In genomic region chr20:60271597-60271996, GRCh38 we compare ENCODE assay signal across 11 cellular contexts.
A peak's percentile ranks its signal among the peaks of the same experiment; 100 is the strongest.
DNase-seq lines count a peak whose midpoint lies in the region; ATAC-seq, FAIRE-seq and TF ChIP-seq lines count a peak whose summit lies in the region.
"Had no signal": no experiment of that assay in that cellular context is flagged by ENCODE, and none has a peak within 500 bp of the region (broad histone marks: within the 10 kb centered on the region; RNA-seq: fewer than 3 reads in every experiment).

No MANE protein-coding gene starts in this region.

- no peak overlapping the region for H2AFZ ChIP-seq in astrocyte (ENCODE audit: low read depth, low read length)

- POLR2A ChIA-PET in BJ (lab: Charles Lee) = no interaction called here

- H3K4me1 ChIP-seq in astrocyte (ENCODE audit: insufficient read depth, low read length) (no peaks in the 10 kb centered on the region), liver (ENCODE audit: control insufficient read depth in 4 of 4, insufficient read depth in 4 of 4, low read length in 3 of 4) (no peaks in the 10 kb centered on the region), prostate gland (replicated peaks) (no peaks in the 10 kb centered on the region)

- no peak for FAIRE-seq in astrocyte (lab: Jason Lieb, UNC)

- no peak for ATAC-seq in HG03520 (IDR thresholded peaks at IDR 0.05; ENCODE audit: unreplicated experiment)
- ATAC-seq: activated T-cell treated with anti-CD3 and anti-CD28 coated beads, Interleukin-2, amount 50 U/mL, for 4 hours; natural killer cell treated with Interleukin-12 subunit alpha and Interleukin-12 subunit beta and Interleukin-15 and Interleukin-18, amount 100 ng/mL, for 72 hours had no signal

- 46% methylated on average over 2 of the region's 2 CpGs for whole genome bisulfite sequencing in liver
- 37% methylated on average over 2 of the region's 2 CpGs for WGBS in prostate gland

- H3K9me3 Mint-ChIP-seq in astrocyte (ENCODE audit: unreplicated experiment) = peaks cover 5% of the 10 kb centered on the region
- H3K9me3 Mint-ChIP-seq: activated T-cell treated with anti-CD3 and anti-CD28 coated beads, Interleukin-2, amount 50 U/mL, for 4 hours; natural killer cell treated with Interleukin-12 subunit alpha and Interleukin-12 subunit beta and Interleukin-15 and Interleukin-18, amount 100 ng/mL, for 72 hours had no signal

- H3K36me3 Mint-ChIP-seq in astrocyte (ENCODE audit: low read depth, unreplicated experiment) = no peaks in the 10 kb centered on the region
- H3K36me3 Mint-ChIP-seq: natural killer cell treated with Interleukin-12 subunit alpha and Interleukin-12 subunit beta and Interleukin-15 and Interleukin-18, amount 100 ng/mL, for 72 hours had no signal

- no peak overlapping the region for H3K4me2 ChIP-seq in astrocyte (ENCODE audit: low read length)

- TF ChIP-seq CTCF in BJ (IDR thresholded peaks at IDR 0.05; ENCODE audit: insufficient read depth, low read depth, low read length) (peak; percentile 44), HL-60 (IDR thresholded peaks at IDR 0.05; ENCODE audit: insufficient read depth, low read length) (peak; percentile 3), astrocyte (IDR thresholded peaks at IDR 0.05; ENCODE audit: insufficient read depth, low read depth, low read length) (peak; percentile 29), liver (IDR thresholded peaks at IDR 0.05; ENCODE audit: low read depth, low read length, missing input control) (peak; percentile 10), prostate gland (IDR thresholded peaks at IDR 0.05) (no peak)

- H3K27ac ChIP-seq in HL-60 (replicated peaks) (no peak overlapping the region), astrocyte (ENCODE audit: low read depth, low read length) (no peak overlapping the region), liver (ENCODE audit: low read depth in 1 of 2, low read length in 2 of 2) (no peak overlapping the region), prostate gland (no peak overlapping the region)

- peak in 1 of 2 donors; percentile 18 for TF ChIP-seq RAD21 in liver (IDR thresholded peaks at IDR 0.05)

- H3K27me3 ChIP-seq in BJ (ENCODE audit: control insufficient read depth, insufficient read depth, low read length) = peaks cover 2% of the 10 kb centered on the region; the same call in 1 of the 2 replicates
- no peaks in the 10 kb centered on the region for H3K27me3 ChIP-seq in HL-60 (ENCODE audit: insufficient read depth, poor library complexity, severe bottlenecking)
- H3K27me3 ChIP-seq in astrocyte (ENCODE audit: insufficient read depth, low read length) = no peaks in the 10 kb centered on the region
- H3K27me3 ChIP-seq in liver (ENCODE audit: control insufficient read depth in 4 of 4, insufficient read depth in 4 of 4, low read length in 3 of 4) = no peaks in the 10 kb centered on the region
- H3K27me3 ChIP-seq in prostate gland (replicated peaks; ENCODE audit: insufficient read depth) = no peaks in the 10 kb centered on the region

- H3K4me1 Mint-ChIP-seq in astrocyte (ENCODE audit: low read depth, unreplicated experiment) = peaks cover 5% of the 10 kb centered on the region

- DNase-seq in BJ (ENCODE audit: low read depth) = no peak
- no peak for DNase-seq in HL-60 (ENCODE audit: low read depth in 1 of 2, low spot score in 1 of 2)
- DNase-seq in astrocyte (ENCODE audit: low read depth) = no peak
- DNase-seq in GOT3 (lab: John Stamatoyannopoulos, UW) = no peak
- DNase-seq in effector CD8-positive, alpha-beta T cell (lab: John Stamatoyannopoulos, UW) = no peak
- no peak for DNase-seq in prostate gland (ENCODE audit: low spot score)
- DNase-seq: activated T-cell treated with anti-CD3 and anti-CD28 coated beads, Interleukin-2, amount 50 U/mL, for 4 hours; stimulated activated CD4-positive, alpha-beta T cell treated with anti-CD3 and anti-CD28 coated beads, Interleukin-4, amount 100 ng/mL, for 4 hours had no signal

- H3K4me3 ChIP-seq in BJ (ENCODE audit: low read depth, low read length) (no peak overlapping the region), HL-60 (replicated peaks; ENCODE audit: insufficient read depth, low read length) (no peak overlapping the region), astrocyte (ENCODE audit: insufficient read depth, low read depth, low read length) (no peak overlapping the region), liver (ENCODE audit: low read depth in 1 of 3, low read length in 3 of 3) (no peak overlapping the region), prostate gland (no peak overlapping the region)

- intact Hi-C loops in prostate gland (cut with DNase I) = no loop called here

- H3K9me3 ChIP-seq in astrocyte (ENCODE audit: insufficient read depth, low read depth, low read length) = no peaks in the 10 kb centered on the region
- no peaks in the 10 kb centered on the region for H3K9me3 ChIP-seq in liver (ENCODE audit: control insufficient read depth in 4 of 4, low read length in 3 of 4)
- no peaks in the 10 kb centered on the region for H3K9me3 ChIP-seq in prostate gland

- H3K36me3 ChIP-seq in BJ (ENCODE audit: control insufficient read depth, insufficient read depth, low read length) = no peaks in the 10 kb centered on the region
- no peaks in the 10 kb centered on the region for H3K36me3 ChIP-seq in astrocyte (ENCODE audit: insufficient read depth, low read length)
- no peaks in the 10 kb centered on the region for H3K36me3 ChIP-seq in liver (ENCODE audit: control insufficient read depth in 4 of 4, insufficient read depth in 3 of 4, low read depth in 1 of 4, low read length in 3 of 4)
- H3K36me3 ChIP-seq in prostate gland = no peaks in the 10 kb centered on the region

- H3K9ac ChIP-seq in astrocyte (ENCODE audit: low read length) (no peak overlapping the region), liver (ENCODE audit: low read depth in 1 of 2, low read length in 2 of 2) (no peak overlapping the region)

- H4K20me1 ChIP-seq in astrocyte (ENCODE audit: insufficient read depth, low read length) = no peaks in the 10 kb centered on the region

- no peaks in the 10 kb centered on the region for H3K79me2 ChIP-seq in astrocyte (ENCODE audit: insufficient read depth, low read length)

- H3K4me3 Mint-ChIP-seq in astrocyte (ENCODE audit: unreplicated experiment) = no peak overlapping the region
- H3K4me3 Mint-ChIP-seq: activated T-cell treated with anti-CD3 and anti-CD28 coated beads, Interleukin-2, amount 50 U/mL, for 4 hours; natural killer cell treated with Interleukin-12 subunit alpha and Interleukin-12 subunit beta and Interleukin-15 and Interleukin-18, amount 100 ng/mL, for 72 hours had no signal

- no peak for TF ChIP-seq POLR2A in prostate gland (IDR thresholded peaks at IDR 0.05)

- H3K27me3 Mint-ChIP-seq in astrocyte (ENCODE audit: low read depth, unreplicated experiment) = peaks cover 30% of the 10 kb centered on the region
- H3K27me3 Mint-ChIP-seq: natural killer cell treated with Interleukin-12 subunit alpha and Interleukin-12 subunit beta and Interleukin-15 and Interleukin-18, amount 100 ng/mL, for 72 hours had no signal

- H3K27ac Mint-ChIP-seq in astrocyte (ENCODE audit: unreplicated experiment) = no peak overlapping the region
- H3K27ac Mint-ChIP-seq: natural killer cell treated with Interleukin-12 subunit alpha and Interleukin-12 subunit beta and Interleukin-15 and Interleukin-18, amount 100 ng/mL, for 72 hours had no signal

- CTCF ChIA-PET in BJ (lab: Yijun Ruan, JAX) = interaction anchor here (0.6 to 1.6 kb wide), 4 partner anchors 8 to 982 kb away, joined by 3 to 6 read pairs (median 4); no protein-coding TSS in a partner anchor

TF ChIP-seq in liver, 16 proteins besides CTCF, POLR2A, EP300 and RAD21:
- TF ChIP-seq JUND (IDR thresholded peaks at IDR 0.05) = no peak
- TF ChIP-seq HNF4A (conservative IDR thresholded peaks at IDR 0.05) = no peak
- no peak for TF ChIP-seq YY1 (IDR thresholded peaks at IDR 0.05)
- TF ChIP-seq, protein P1, sequence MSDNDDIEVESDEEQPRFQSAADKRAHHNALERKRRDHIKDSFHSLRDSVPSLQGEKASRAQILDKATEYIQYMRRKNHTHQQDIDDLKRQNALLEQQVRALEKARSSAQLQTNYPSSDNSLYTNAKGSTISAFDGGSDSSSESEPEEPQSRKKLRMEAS (IDR thresholded peaks at IDR 0.05) = no peak
- no peak for TF ChIP-seq RXRA (IDR thresholded peaks at IDR 0.05)
- no peak for TF ChIP-seq FOXA2 (IDR thresholded peaks at IDR 0.05)
- no peak for TF ChIP-seq NR2F2 (IDR thresholded peaks at IDR 0.05)
- TF ChIP-seq, protein P2, sequence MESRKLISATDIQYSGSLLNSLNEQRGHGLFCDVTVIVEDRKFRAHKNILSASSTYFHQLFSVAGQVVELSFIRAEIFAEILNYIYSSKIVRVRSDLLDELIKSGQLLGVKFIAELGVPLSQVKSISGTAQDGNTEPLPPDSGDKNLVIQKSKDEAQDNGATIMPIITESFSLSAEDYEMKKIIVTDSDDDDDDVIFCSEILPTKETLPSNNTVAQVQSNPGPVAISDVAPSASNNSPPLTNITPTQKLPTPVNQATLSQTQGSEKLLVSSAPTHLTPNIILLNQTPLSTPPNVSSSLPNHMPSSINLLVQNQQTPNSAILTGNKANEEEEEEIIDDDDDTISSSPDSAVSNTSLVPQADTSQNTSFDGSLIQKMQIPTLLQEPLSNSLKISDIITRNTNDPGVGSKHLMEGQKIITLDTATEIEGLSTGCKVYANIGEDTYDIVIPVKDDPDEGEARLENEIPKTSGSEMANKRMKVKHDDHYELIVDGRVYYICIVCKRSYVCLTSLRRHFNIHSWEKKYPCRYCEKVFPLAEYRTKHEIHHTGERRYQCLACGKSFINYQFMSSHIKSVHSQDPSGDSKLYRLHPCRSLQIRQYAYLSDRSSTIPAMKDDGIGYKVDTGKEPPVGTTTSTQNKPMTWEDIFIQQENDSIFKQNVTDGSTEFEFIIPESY (IDR thresholded peaks at IDR 0.05) = no peak

Comparison
In these comparisons a context has a peak if more than half of its experiments do, and no peak if none do; other contexts are left out.
1. CTCF ChIP-seq: peak in BJ (single experiment), HL-60 (single experiment), astrocyte (single experiment) and liver (single experiment); none in prostate gland (0 of 4).